1 cellular context compared by ENCODE assay signal in genomic region chr7:113086431-113086888, GRCh38.
TF ChIP-seq lines count a peak whose summit lies in the region.

A gene with protein sequence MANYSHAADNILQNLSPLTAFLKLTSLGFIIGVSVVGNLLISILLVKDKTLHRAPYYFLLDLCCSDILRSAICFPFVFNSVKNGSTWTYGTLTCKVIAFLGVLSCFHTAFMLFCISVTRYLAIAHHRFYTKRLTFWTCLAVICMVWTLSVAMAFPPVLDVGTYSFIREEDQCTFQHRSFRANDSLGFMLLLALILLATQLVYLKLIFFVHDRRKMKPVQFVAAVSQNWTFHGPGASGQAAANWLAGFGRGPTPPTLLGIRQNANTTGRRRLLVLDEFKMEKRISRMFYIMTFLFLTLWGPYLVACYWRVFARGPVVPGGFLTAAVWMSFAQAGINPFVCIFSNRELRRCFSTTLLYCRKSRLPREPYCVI (minus strand): TSS chr7:113086827. CDS start chr7:113084721, 2,106 bp downstream.

TF ChIP-seq in IMR-90, 13 proteins besides CTCF, POLR2A, EP300 and RAD21 (continued from another document):
- TF ChIP-seq ELK1 (IDR thresholded peaks at IDR 0.05; ENCODE audit: borderline replicate concordance, low read depth, low read length) (no peak), MAZ (IDR thresholded peaks at IDR 0.05; ENCODE audit: borderline replicate concordance, low read depth, low read length) (peak; percentile 10; the same call in 1 of the 2 replicates)
TF ChIP-seq in IMR-90: peak in this region for 2.
